Comparison of ENCODE assay signal across 9 cellular contexts in genomic region chr21:33644383-33645074, GRCh38. TPM values are rescaled to one million over a fixed set of nuclear protein-coding genes. Genes with fewer than 3 reads are reported as not detected.
DNase-seq lines count a peak whose midpoint lies in the region; ATAC-seq and TF ChIP-seq lines count a peak whose summit lies in the region.
"Had no signal": no experiment of that assay in that cellular context is flagged by ENCODE, and none has a peak within 500 bp of the region (broad histone marks: within the 10 kb centered on the region; RNA-seq: fewer than 3 reads in every experiment).

No MANE protein-coding gene starts in this region.

- DNase-seq in AG04449 (ENCODE audit: low read depth, low spot score) (no peak), dermis blood vessel endothelial cell (peak; percentile 46), lower lobe of right lung (no peak), NCI-H82 treated with DMSO at 0.1 percent for 48 hours (lab: John Stamatoyannopoulos, UW; ENCODE audit: unreplicated experiment) (no peak), mucosa of descending colon (no peak), NCI-H2081 (lab: John Stamatoyannopoulos, UW) (no peak)
- DNase-seq: CD8-positive, alpha-beta memory T cell had no signal

- no peak overlapping the region for H2AFZ ChIP-seq in Loucy (ENCODE audit: low read length)

- H3K27ac ChIP-seq in lower lobe of right lung: peak overlapping the region; percentile 93

- H3K36me3 ChIP-seq in Loucy (ENCODE audit: insufficient read depth, low read length) (no peaks in the 10 kb centered on the region), lower lobe of right lung (no peaks in the 10 kb centered on the region), mucosa of descending colon (ENCODE audit: low read depth) (no peaks in the 10 kb centered on the region)

- H4K20me1 ChIP-seq in Loucy (ENCODE audit: insufficient read depth, low read length, poor library complexity, severe bottlenecking): peaks cover 11% of the 10 kb centered on the region

- peak overlapping the region; percentile 65 for H3K9ac ChIP-seq in Loucy (ENCODE audit: low read depth, low read length, poor library complexity, severe bottlenecking)

- H3F3A ChIP-seq in Loucy (ENCODE audit: low read depth): no peaks in the 10 kb centered on the region

- H3K79me2 ChIP-seq in Loucy (ENCODE audit: insufficient read depth, low read length): peaks cover 65% of the 10 kb centered on the region

- H3K9me3 ChIP-seq in Loucy (ENCODE audit: insufficient read depth, low read depth, low read length): no peaks in the 10 kb centered on the region
- H3K9me3 ChIP-seq in lower lobe of right lung: no peaks in the 10 kb centered on the region
- no peaks in the 10 kb centered on the region for H3K9me3 ChIP-seq in mucosa of descending colon

- intact Hi-C loops in lower lobe of right lung (cut with DNase I) (no loop called here), mucosa of descending colon (cut with DNase I, micrococcal nuclease) (loop anchor here in 1 of 2 donors (10.0 kb wide), 1 partner anchor 250 kb away; no protein-coding TSS in a partner anchor)

- peak overlapping the region; percentile 77 for H3K4me3 ChIP-seq in AG04449 (ENCODE audit: low read depth, low read length)
- H3K4me3 ChIP-seq in Loucy (ENCODE audit: low read length, poor library complexity, severe bottlenecking): peak overlapping the region; percentile 75
- H3K4me3 ChIP-seq in lower lobe of right lung: peak overlapping the region; percentile 88
- no peak overlapping the region for H3K4me3 ChIP-seq in mucosa of descending colon

- H3K4me2 ChIP-seq in Loucy (ENCODE audit: low read depth, low read length, poor library complexity, severe bottlenecking): peak overlapping the region; percentile 86

- peaks cover 27% of the 10 kb centered on the region for H3K4me1 ChIP-seq in Loucy (ENCODE audit: insufficient read depth, low read length, poor library complexity, severe bottlenecking)
- H3K4me1 ChIP-seq in lower lobe of right lung: peaks cover 26% of the 10 kb centered on the region
- peaks cover 14% of the 10 kb centered on the region for H3K4me1 ChIP-seq in mucosa of descending colon (ENCODE audit: low read depth)

- POLR2A ChIA-PET in AG04449 (lab: Yijun Ruan, JAX): no interaction called here

- H3K27me3 ChIP-seq in Loucy (ENCODE audit: insufficient read depth, low read length, poor library complexity, severe bottlenecking): no peaks in the 10 kb centered on the region
- no peaks in the 10 kb centered on the region for H3K27me3 ChIP-seq in lower lobe of right lung (ENCODE audit: low read depth)

- no peaks in the 10 kb centered on the region for H3K9me2 ChIP-seq in Loucy (replicated peaks; ENCODE audit: low read depth, low read length)

- no peak for TF ChIP-seq POLR2A in GM18505 (IDR thresholded peaks at IDR 0.05; ENCODE audit: borderline replicate concordance, extremely low read depth, insufficient read depth, insufficient read length)

- no peak for TF ChIP-seq CTCF in AG04449 (IDR thresholded peaks at IDR 0.05; ENCODE audit: insufficient read depth, low read length, missing control alignments)
- no peak for TF ChIP-seq CTCF in Loucy (conservative IDR thresholded peaks at IDR 0.05; ENCODE audit: low read length)
- no peak for TF ChIP-seq CTCF in lower lobe of right lung (IDR thresholded peaks at IDR 0.05)
- TF ChIP-seq CTCF in mucosa of descending colon (IDR thresholded peaks at IDR 0.05): no peak

- ATAC-seq in lower lobe of right lung (no peak), mucosa of descending colon (no peak), GM18505 (IDR thresholded peaks at IDR 0.05; ENCODE audit: unreplicated experiment) (no peak)

- CTCF ChIA-PET in AG04449 (lab: Yijun Ruan, JAX): interaction anchor here (0.6 to 1.4 kb wide), 3 partner anchors 39 to 250 kb away, joined by 3 to 8 read pairs (median 4); no protein-coding TSS in a partner anchor

RNA-seq across cellular contexts. Expression of gene ITSN1, which starts 2.2 kb away (rescaled TPM):
- total RNA-seq in dermis blood vessel endothelial cell (57.3 and 94.0 TPM in 2 replicates), lower lobe of right lung (31.4 TPM), mucosa of descending colon (10 to 100 TPM; 35.6 to 54.8 (median 45.3) TPM)

RNA-seq across cellular contexts. Expression of gene CRYZL1, which starts 3.0 kb away (rescaled TPM):
- total RNA-seq in dermis blood vessel endothelial cell (31.8 and 38.7 TPM in 2 replicates), lower lobe of right lung (29.4 TPM), mucosa of descending colon (10 to 100 TPM; 33.1 to 55.5 (median 34.0) TPM)

RNA-seq across cellular contexts. Expression of gene DONSON, which starts 56.0 kb away (rescaled TPM):
- total RNA-seq in dermis blood vessel endothelial cell (9.2 and 18.6 TPM in 2 replicates), lower lobe of right lung (5.0 TPM), mucosa of descending colon (10 to 100 TPM in 1 of 3 donors, 1 to 10 TPM in 2; 7.6 to 10.5 (median 9.6) TPM)
